Comparison of ENCODE assay signal across 21 cellular contexts in the genomic region with DNA sequence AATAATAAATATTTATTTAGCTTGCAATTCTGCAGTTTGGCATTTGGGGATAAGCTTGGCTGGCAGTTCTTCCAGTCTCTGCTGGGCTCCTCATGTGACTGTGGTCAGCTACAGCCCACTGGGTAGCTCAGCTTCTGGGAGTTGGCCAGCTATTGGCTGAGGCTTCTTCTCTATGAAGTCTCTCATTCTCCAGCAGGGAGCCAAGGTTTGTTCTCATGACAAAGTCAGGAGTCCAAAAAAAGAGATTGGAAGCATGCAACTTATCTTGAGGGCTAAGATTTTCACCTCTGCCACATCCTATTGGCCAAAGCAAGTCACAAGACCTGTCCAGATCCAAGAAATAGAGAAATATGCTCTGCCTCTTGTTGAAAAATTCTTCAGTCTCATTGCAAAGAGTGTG.
DNase-seq lines count a peak whose midpoint lies in the region; ATAC-seq and TF ChIP-seq lines count a peak whose summit lies in the region.
"Had no signal": no experiment of that assay in that cellular context is flagged by ENCODE, and none has a peak within 500 bp of the region (broad histone marks: within the 10 kb centered on the region; RNA-seq: fewer than 3 reads in every experiment).

No MANE protein-coding gene starts in this region.

- H3K27ac ChIP-seq in heart left ventricle = no peak overlapping the region
- H3K27ac ChIP-seq in mesenchymal stem cell (ENCODE audit: low read length, poor library complexity, severe bottlenecking) = no peak overlapping the region
- peak overlapping the region in 1 of 2 donors; percentile 62 for H3K27ac ChIP-seq in aorta (ENCODE audit: low read depth in 1 of 2, low read length in 2 of 2)
- H3K27ac ChIP-seq: adrenal gland, left lung, skin epidermis had no signal

- no peak overlapping the region for H4K8ac ChIP-seq in mesenchymal stem cell (ENCODE audit: low read length)

- H2AFZ ChIP-seq in mesenchymal stem cell (ENCODE audit: low read depth, low read length) = no peak overlapping the region

- H2BK15ac ChIP-seq in mesenchymal stem cell (ENCODE audit: low read depth, poor library complexity, severe bottlenecking) = peak overlapping the region; percentile 56

- H3K9me3 ChIP-seq in heart left ventricle (peaks cover 0 to 10% (median 0%) of the 10 kb centered on the region in 12 donors), mesenchymal stem cell (ENCODE audit: control insufficient read depth, low read length) (peaks cover 5% of the 10 kb centered on the region), aorta (ENCODE audit: control insufficient read depth, low read length) (no peaks in the 10 kb centered on the region)
- H3K9me3 ChIP-seq: adrenal gland had no signal

- no peaks in the 10 kb centered on the region for H3K79me1 ChIP-seq in mesenchymal stem cell (replicated peaks; ENCODE audit: low read length, poor library complexity, severe bottlenecking)

- peaks cover 0 to 10% (median 4%) of the 10 kb centered on the region in 12 donors for H3K4me1 ChIP-seq in heart left ventricle
- peaks cover 3% of the 10 kb centered on the region for H3K4me1 ChIP-seq in mesenchymal stem cell (ENCODE audit: control insufficient read depth, insufficient read depth, low read depth, low read length)
- H3K4me1 ChIP-seq in aorta (ENCODE audit: control insufficient read depth in 1 of 2, insufficient read depth in 2 of 2, low read length in 2 of 2) = peaks cover 0 to 4% of the 10 kb centered on the region in 2 donors
- H3K4me1 ChIP-seq: left lung had no signal

- no peak overlapping the region for H3K14ac ChIP-seq in mesenchymal stem cell (ENCODE audit: low read length in 2 of 2)

- H3K9ac ChIP-seq in mesenchymal stem cell (ENCODE audit: low read length) = no peak overlapping the region

- H3K27ac Mint-ChIP-seq in activated naive CD4-positive, alpha-beta T cell treated with anti-CD3 and anti-CD28 coated beads, Interleukin-2, amount 50 U/mL, for 72 hours = no peak overlapping the region
- H3K27ac Mint-ChIP-seq: B cell; CD8-positive, alpha-beta memory T cell; natural killer cell; T-helper 1 cell treated with Interleukin-12 subunit alpha and Interleukin-12 subunit beta and Interleukin-4 antibody, amounts not matched to agents 30 μg/mL and 1 μg/mL, for 36 hours had no signal

- ATAC-seq in left ventricle myocardium superior = peak; percentile 47
- ATAC-seq in heart left ventricle = no peak
- ATAC-seq in aorta (ENCODE audit: low FRiP score) = peak; percentile 50
- no peak for ATAC-seq in HG03378 (IDR thresholded peaks at IDR 0.05; ENCODE audit: unreplicated experiment)
- ATAC-seq in activated naive CD4-positive, alpha-beta T cell treated with anti-CD3 and anti-CD28 coated beads, Interleukin-2, amount 50 U/mL, for 72 hours = no peak
- ATAC-seq: left lung, natural killer cell had no signal

- no peak overlapping the region for H2BK5ac ChIP-seq in mesenchymal stem cell (ENCODE audit: low read depth, low read length, poor library complexity, severe bottlenecking)

- H3K36me3 ChIP-seq in heart left ventricle (no peaks in the 10 kb centered on the region), mesenchymal stem cell (ENCODE audit: control insufficient read depth in 1 of 2, insufficient read depth in 2 of 2, low read depth in 1 of 2, low read length in 2 of 2) (no peaks in the 10 kb centered on the region), aorta (ENCODE audit: control insufficient read depth in 1 of 2, insufficient read depth in 2 of 2, low read length in 1 of 2) (no peaks in the 10 kb centered on the region)
- H3K36me3 ChIP-seq: adrenal gland, left lung had no signal

- H3K4me3 ChIP-seq in heart left ventricle (no peak overlapping the region), mesenchymal stem cell (ENCODE audit: insufficient read depth in 1 of 2, low read depth in 1 of 2, low read length in 2 of 2) (peak overlapping the region in 1 of 2 experiments; percentile 8), aorta (ENCODE audit: low read length in 2 of 2) (no peak overlapping the region)
- H3K4me3 ChIP-seq: adrenal gland, left lung, skin epidermis had no signal

- H2BK120ac ChIP-seq in mesenchymal stem cell (ENCODE audit: low read depth, low read length) = no peak overlapping the region

- H3K23ac ChIP-seq in mesenchymal stem cell (ENCODE audit: low read length in 2 of 2) = no peak overlapping the region

- H2BK12ac ChIP-seq in mesenchymal stem cell (ENCODE audit: low read length in 2 of 2) = no peak overlapping the region

- DNase-seq in left ventricle myocardium superior (peak; percentile 33), heart left ventricle (no peak), cerebellum (ENCODE audit: low spot score) (peak; percentile 39), mesenchymal stem cell (peak; percentile 24), aorta (no peak), NCI-H510A (lab: John Stamatoyannopoulos, UW) (no peak)
- no peak for DNase-seq in activated naive CD4-positive, alpha-beta T cell treated with anti-CD3 and anti-CD28 coated beads, Interleukin-2, amount 50 U/mL, for 72 hours (ENCODE audit: low spot score in 2 of 2)
- DNase-seq: adrenal gland; CD8-positive, alpha-beta memory T cell; central memory CD4-positive, alpha-beta T cell; DMS153; hypothalamus; left lung; midbrain; natural killer cell; NCI-H1417 treated with DMSO at 0.1 percent for 48 hours; stimulated activated CD4-positive, alpha-beta T cell treated with anti-CD3 and anti-CD28 coated beads, Interleukin-1b, Interleukin-23, amount 100 ng/mL, for 48 hours had no signal

- TF ChIP-seq POLR2A in heart left ventricle (IDR thresholded peaks at IDR 0.05) = no peak

- no peaks in the 10 kb centered on the region for H3K36me3 Mint-ChIP-seq in activated naive CD4-positive, alpha-beta T cell treated with anti-CD3 and anti-CD28 coated beads, Interleukin-2, amount 50 U/mL, for 72 hours
- H3K36me3 Mint-ChIP-seq: natural killer cell had no signal

- H2AK5ac ChIP-seq in mesenchymal stem cell (ENCODE audit: low read length, severe bottlenecking) = no peak overlapping the region

- no peak overlapping the region for H3K4ac ChIP-seq in mesenchymal stem cell (ENCODE audit: low read depth in 1 of 2, low read length in 2 of 2)

- TF ChIP-seq CTCF in heart left ventricle (IDR thresholded peaks at IDR 0.05) = no peak

- no peak overlapping the region for H3K18ac ChIP-seq in mesenchymal stem cell (ENCODE audit: low read depth in 1 of 2, low read length in 2 of 2)

- H3K9me3 Mint-ChIP-seq in activated naive CD4-positive, alpha-beta T cell treated with anti-CD3 and anti-CD28 coated beads, Interleukin-2, amount 50 U/mL, for 72 hours = peaks cover 5 to 6% of the 10 kb centered on the region in 2 donors
- H3K9me3 Mint-ChIP-seq: T-helper 1 cell treated with Interleukin-12 subunit alpha and Interleukin-12 subunit beta and Interleukin-4 antibody, amounts not matched to agents 30 μg/mL and 1 μg/mL, for 36 hours had no signal

- no peak overlapping the region for H4K91ac ChIP-seq in mesenchymal stem cell (ENCODE audit: low read length)

- no peak overlapping the region for H3K4me2 ChIP-seq in mesenchymal stem cell (ENCODE audit: low read length, poor library complexity, severe bottlenecking)

- intact Hi-C loops in left ventricle myocardium superior (cut with micrococcal nuclease) (no loop called here), heart left ventricle (cut with DNase I) (loop anchor here in 1 of 10 donors (10.0 kb wide), 1 partner anchor 112 kb away; no protein-coding TSS in a partner anchor), aorta (cut with DNase I) (no loop called here)

- peaks cover 0 to 14% (median 0%) of the 10 kb centered on the region in 9 donors for H3K27me3 ChIP-seq in heart left ventricle
- no peaks in the 10 kb centered on the region for H3K27me3 ChIP-seq in mesenchymal stem cell (ENCODE audit: control insufficient read depth in 1 of 2, insufficient read depth in 1 of 2, low read length in 2 of 2)
- no peaks in the 10 kb centered on the region for H3K27me3 ChIP-seq in aorta (ENCODE audit: control insufficient read depth in 1 of 2, insufficient read depth in 2 of 2, low read length in 1 of 2)
- H3K27me3 ChIP-seq: adrenal gland, left lung had no signal

Comparison
In these comparisons a context has a peak if more than half of its experiments do, and no peak if none do; other contexts are left out.
1. ATAC-seq: peak in left ventricle myocardium superior (single experiment) and aorta (single experiment); none in heart left ventricle (0 of 4), HG03378 (single experiment) and activated naive CD4-positive, alpha-beta T cell treated with anti-CD3 and anti-CD28 coated beads, Interleukin-2, amount 50 U/mL, for 72 hours (0 of 2).
2. DNase-seq: peak in left ventricle myocardium superior (single experiment), cerebellum (single experiment) and mesenchymal stem cell (single experiment); none in heart left ventricle (0 of 5), aorta (0 of 2), NCI-H510A (single experiment) and activated naive CD4-positive, alpha-beta T cell treated with anti-CD3 and anti-CD28 coated beads, Interleukin-2, amount 50 U/mL, for 72 hours (0 of 2).